9 cellular contexts compared by ENCODE assay signal in the genomic region with DNA sequence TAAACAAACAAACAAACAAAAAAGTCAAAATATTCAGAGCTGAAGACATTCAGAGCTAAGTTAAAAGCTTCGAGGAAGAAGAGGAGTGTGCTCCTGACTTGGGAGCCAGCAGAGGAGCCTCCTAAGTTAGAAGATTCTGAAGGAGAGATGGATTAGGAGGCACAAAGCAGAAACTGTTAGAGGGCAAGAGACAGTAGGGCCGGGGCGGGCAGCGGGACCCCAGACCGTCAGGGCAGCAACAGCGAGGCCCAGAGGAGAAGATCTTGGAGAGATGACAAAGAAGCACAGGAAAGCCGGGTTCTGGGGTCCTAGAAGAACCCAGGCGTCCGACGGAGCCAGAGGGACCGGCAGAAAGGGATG. TPM values are rescaled to one million over a fixed set of nuclear protein-coding genes. Genes with fewer than 3 reads are reported as not detected.
DNase-seq lines count a peak whose midpoint lies in the region; ATAC-seq and TF ChIP-seq lines count a peak whose summit lies in the region.
"Had no signal": no experiment of that assay in that cellular context is flagged by ENCODE, and none has a peak within 500 bp of the region (broad histone marks: within the 10 kb centered on the region; RNA-seq: fewer than 3 reads in every experiment).

No MANE protein-coding gene starts in this region.

- H3K4me2 ChIP-seq in hepatocyte (peak overlapping the region; percentile 78), smooth muscle cell (peak overlapping the region; percentile 86)

- H3K9me3 ChIP-seq in HEK293 (ENCODE audit: control insufficient read depth, insufficient read depth, low read depth, low read length) = no peaks in the 10 kb centered on the region
- peaks cover 2% of the 10 kb centered on the region for H3K9me3 ChIP-seq in hepatocyte (ENCODE audit: low read depth)
- no peaks in the 10 kb centered on the region for H3K9me3 ChIP-seq in smooth muscle cell (replicated peaks; ENCODE audit: low read depth)

- ATAC-seq in HG03196 (IDR thresholded peaks at IDR 0.05; ENCODE audit: unreplicated experiment) (no peak), HG02610 (IDR thresholded peaks at IDR 0.05; ENCODE audit: unreplicated experiment) (no peak), HG03175 (IDR thresholded peaks at IDR 0.05; ENCODE audit: unreplicated experiment) (no peak)

- TF ChIP-seq CTCF in HEK293 (tag by site-specific recombination; IDR thresholded peaks at IDR 0.05) (no peak), hepatocyte (IDR thresholded peaks at IDR 0.05; ENCODE audit: poor library complexity) (no peak), smooth muscle cell (IDR thresholded peaks at IDR 0.05; ENCODE audit: borderline replicate concordance, insufficient read depth, poor library complexity, severe bottlenecking) (no peak)

- H3K27ac ChIP-seq in HEK293 (ENCODE audit: extremely low read depth, low read depth, low read length) = peak overlapping the region; percentile 63; the same call in 1 of the 2 replicates
- peak overlapping the region; percentile 43 for H3K27ac ChIP-seq in hepatocyte
- no peak overlapping the region for H3K27ac ChIP-seq in smooth muscle cell (ENCODE audit: low read depth)

- CTCF ChIA-PET in HEK293 (lab: Yijun Ruan, JAX) = no interaction called here

- no peaks in the 10 kb centered on the region for H3K36me3 Mint-ChIP-seq in activated T-helper 2 cell treated with anti-CD3 and anti-CD28 coated beads, Interferon-gamma antibody, Interleukin-2, Interleukin-4, amounts not matched to agents 10 μg/mL and 5 μg/mL and 100 μg/mL, durations not matched to agents 14 hours and 24 hours and 36 hours (ENCODE audit: low read depth)

- intact Hi-C loops in activated T-helper 2 cell treated with anti-CD3 and anti-CD28 coated beads, Interferon-gamma antibody, Interleukin-2, Interleukin-4, amounts not matched to agents 10 μg/mL and 5 μg/mL and 100 μg/mL, durations not matched to agents 14 hours and 24 hours and 36 hours (cut with micrococcal nuclease) = no loop called here

- H4K20me1 ChIP-seq in hepatocyte (ENCODE audit: insufficient read depth, poor library complexity, severe bottlenecking) = peaks cover 4% of the 10 kb centered on the region
- no peaks in the 10 kb centered on the region for H4K20me1 ChIP-seq in smooth muscle cell (ENCODE audit: low read depth)

- no peaks in the 10 kb centered on the region for H3K9me2 ChIP-seq in hepatocyte (replicated peaks; ENCODE audit: insufficient read depth)

- no peaks in the 10 kb centered on the region for H3K27me3 ChIP-seq in hepatocyte
- H3K27me3 ChIP-seq in smooth muscle cell (ENCODE audit: low read depth) = no peaks in the 10 kb centered on the region

- H3K4me1 ChIP-seq in HEK293 (ENCODE audit: control insufficient read depth, insufficient read depth, low read length) (no peaks in the 10 kb centered on the region), hepatocyte (ENCODE audit: insufficient read depth) (peaks cover 4% of the 10 kb centered on the region), smooth muscle cell (ENCODE audit: low read depth) (no peaks in the 10 kb centered on the region)

- POLR2A ChIA-PET in HEK293 (lab: Yijun Ruan, JAX) = interaction anchor here (0.8 kb wide), 1 partner anchor 10 kb away, joined by 4 read pairs; no protein-coding TSS in a partner anchor

- no peak overlapping the region for H3K9ac ChIP-seq in smooth muscle cell (ENCODE audit: low read depth)

- no peaks in the 10 kb centered on the region for H3F3A ChIP-seq in smooth muscle cell (ENCODE audit: low read depth)

- WGBS in hepatocyte (ENCODE audit: low lambda C conversion rate, missing lambda C conversion rate) = 45% methylated on average over 11 of the region's 11 CpGs
- WGBS in smooth muscle cell (ENCODE audit: low lambda C conversion rate) = 58% methylated on average over 10 of the region's 11 CpGs

- H3K79me2 ChIP-seq in hepatocyte = peaks cover 30% of the 10 kb centered on the region
- no peaks in the 10 kb centered on the region for H3K79me2 ChIP-seq in smooth muscle cell (ENCODE audit: low read depth)

- peaks cover 22% of the 10 kb centered on the region for H3K27me3 Mint-ChIP-seq in activated T-helper 2 cell treated with anti-CD3 and anti-CD28 coated beads, Interferon-gamma antibody, Interleukin-2, Interleukin-4, amounts not matched to agents 10 μg/mL and 5 μg/mL and 100 μg/mL, durations not matched to agents 14 hours and 24 hours and 36 hours (ENCODE audit: low read depth)

- H2AFZ ChIP-seq in hepatocyte = peak overlapping the region; percentile 16
- H2AFZ ChIP-seq in smooth muscle cell (ENCODE audit: low read depth) = peak overlapping the region; percentile 84

- no peaks in the 10 kb centered on the region for H3K9me3 Mint-ChIP-seq in activated T-helper 2 cell treated with anti-CD3 and anti-CD28 coated beads, Interferon-gamma antibody, Interleukin-2, Interleukin-4, amounts not matched to agents 10 μg/mL and 5 μg/mL and 100 μg/mL, durations not matched to agents 14 hours and 24 hours and 36 hours

- H3K36me3 ChIP-seq in HEK293 (ENCODE audit: control insufficient read depth in 2 of 2, insufficient read depth in 1 of 2, low read length in 2 of 2) (no peaks in the 10 kb centered on the region; a peak in 1 of 3 replicates), hepatocyte (replicated peaks; ENCODE audit: insufficient read depth, low read depth) (no peaks in the 10 kb centered on the region), smooth muscle cell (ENCODE audit: low read depth) (no peaks in the 10 kb centered on the region)

- no peak overlapping the region for H3K27ac Mint-ChIP-seq in activated T-helper 2 cell treated with anti-CD3 and anti-CD28 coated beads, Interferon-gamma antibody, Interleukin-2, Interleukin-4, amounts not matched to agents 10 μg/mL and 5 μg/mL and 100 μg/mL, durations not matched to agents 14 hours and 24 hours and 36 hours

- no peak for DNase-seq in activated T-helper 2 cell treated with anti-CD3 and anti-CD28 coated beads, Interferon-gamma antibody, Interleukin-2, Interleukin-4, amounts not matched to agents 10 μg/mL and 5 μg/mL and 100 μg/mL, durations not matched to agents 14 hours and 24 hours and 36 hours (ENCODE audit: low spot score)
- DNase-seq in hepatocyte (ENCODE audit: low spot score) (no peak), smooth muscle cell (lab: John Stamatoyannopoulos, UW; ENCODE audit: unreplicated experiment) (no peak), NCI-H510A treated with DMSO at 0.1 percent for 48 hours (lab: John Stamatoyannopoulos, UW) (no peak)
- DNase-seq: central memory CD4-positive, alpha-beta T cell had no signal

- peak overlapping the region; percentile 64 for H3K4me3 ChIP-seq in HEK293 (ENCODE audit: low read depth, low read length)
- H3K4me3 ChIP-seq in hepatocyte = peak overlapping the region; percentile 87
- H3K4me3 ChIP-seq in smooth muscle cell = peak overlapping the region; percentile 63

- peak overlapping the region; percentile 76 for H3K4me3 Mint-ChIP-seq in activated T-helper 2 cell treated with anti-CD3 and anti-CD28 coated beads, Interferon-gamma antibody, Interleukin-2, Interleukin-4, amounts not matched to agents 10 μg/mL and 5 μg/mL and 100 μg/mL, durations not matched to agents 14 hours and 24 hours and 36 hours (ENCODE audit: low read depth)

- peaks cover 7% of the 10 kb centered on the region for H3K4me1 Mint-ChIP-seq in activated T-helper 2 cell treated with anti-CD3 and anti-CD28 coated beads, Interferon-gamma antibody, Interleukin-2, Interleukin-4, amounts not matched to agents 10 μg/mL and 5 μg/mL and 100 μg/mL, durations not matched to agents 14 hours and 24 hours and 36 hours (ENCODE audit: low read depth)

TF ChIP-seq in HEK293, 187 proteins besides CTCF, POLR2A, EP300 and RAD21:
- TF ChIP-seq ZNF202 (tag by site-specific recombination; IDR thresholded peaks at IDR 0.05; ENCODE audit: borderline replicate concordance) (no peak), ZNF211 (tag by site-specific recombination; IDR thresholded peaks at IDR 0.05; ENCODE audit: low read depth) (no peak), ZNF175 (tag by site-specific recombination; IDR thresholded peaks at IDR 0.05) (no peak), KLF1 (tag by site-specific recombination; IDR thresholded peaks at IDR 0.05) (no peak), ZNF596 (tag by site-specific recombination; IDR thresholded peaks at IDR 0.05) (no peak), ZBTB21 (tag by site-specific recombination; IDR thresholded peaks at IDR 0.05) (no peak), ZNF274 (IDR thresholded peaks at IDR 0.05; ENCODE audit: low read length) (no peak), ZNF274 (tag by site-specific recombination; IDR thresholded peaks at IDR 0.05; ENCODE audit: borderline replicate concordance) (no peak), ZNF423 (tag by site-specific recombination; IDR thresholded peaks at IDR 0.05) (no peak), ZNF488 (tag by site-specific recombination; IDR thresholded peaks at IDR 0.05) (no peak)
TF ChIP-seq in HEK293: peak in this region for 0.

RNA-seq across cellular contexts. Expression of gene KLHL13, which starts 0.7 kb away (rescaled TPM):
- 0.05 and 0.32 TPM in 2 replicates for total RNA-seq in activated T-helper 2 cell treated with anti-CD3 and anti-CD28 coated beads, Interferon-gamma antibody, Interleukin-2, Interleukin-4, amounts not matched to agents 10 μg/mL and 5 μg/mL and 100 μg/mL, durations not matched to agents 14 hours and 24 hours and 36 hours
- 44.9 and 49.4 TPM in 2 replicates for total RNA-seq in hepatocyte
- polyA plus RNA-seq in hepatocyte = 12.3 and 18.5 TPM in 2 replicates
- 2.3 and 3.4 TPM in 2 replicates for total RNA-seq in smooth muscle cell
- polyA plus RNA-seq in smooth muscle cell = 0.32 and 2.6 TPM in 2 replicates

Comparison
In these comparisons a context has a peak if more than half of its experiments do, and no peak if none do; other contexts are left out.
1. RNA of gene KLHL13, which starts 0.7 kb away (total RNA-seq): 44.9 to 49.4 TPM in hepatocyte; 2.3 to 3.4 TPM in smooth muscle cell and 0.05 to 0.32 TPM in activated T-helper 2 cell treated with anti-CD3 and anti-CD28 coated beads, Interferon-gamma antibody, Interleukin-2, Interleukin-4, amounts not matched to agents 10 μg/mL and 5 μg/mL and 100 μg/mL, durations not matched to agents 14 hours and 24 hours and 36 hours; every median in the first group is over 10 times any median in the second.
2. Peak in every context shown above with its lines, with median percentiles within 50 percentile points of each other: H3K4me3 ChIP-seq.